22 cellular contexts compared by ENCODE assay signal in genomic region chr5:79617539-79617938, GRCh38.
"Had no signal": no experiment of that assay in that cellular context is flagged by ENCODE, and none has a peak within 500 bp of the region (broad histone marks: within the 10 kb centered on the region; RNA-seq: fewer than 3 reads in every experiment).

No MANE protein-coding gene starts in this region.

- H3K4me3 ChIP-seq: lower lobe of right lung, mucosa of descending colon, neural progenitor cell, thoracic aorta, upper lobe of left lung had no signal

- DNase-seq: activated CD4-positive, alpha-beta memory T cell treated with anti-CD3 and anti-CD28 coated beads, Interleukin-2, amount 10 ng/mL, durations not matched to agents 7 days and 5 days; activated CD4-positive, alpha-beta T cell treated with anti-CD3 and anti-CD28 coated beads, Interleukin-2, amount 10 ng/mL, durations not matched to agents 24 days and 14 days; activated gamma-delta T cell treated with Interleukin-2 at 50 U/mL for 16 hours; activated naive CD8-positive, alpha-beta T cell treated with anti-CD3 and anti-CD28 coated beads, Interleukin-2, amount 10 ng/mL, durations not matched to agents 7 days and 5 days; amygdala; cortex of kidney; foreskin melanocyte; lower lobe of right lung; mesendoderm; mucosa of descending colon; posterior cingulate gyrus; stimulated activated CD4-positive, alpha-beta T cell treated with anti-CD3 and anti-CD28 coated beads, Interleukin-2, amount 100 ng/mL, for 48 hours; stimulated activated naive CD4-positive, alpha-beta T cell; upper lobe of left lung had no signal

- H3K27me3 ChIP-seq: neural progenitor cell, upper lobe of left lung had no signal

- H3K27ac ChIP-seq: lower lobe of right lung, neural progenitor cell, thoracic aorta, upper lobe of left lung, VCaP had no signal

- H3K4me3 Mint-ChIP-seq: activated CD4-positive, alpha-beta memory T cell treated with anti-CD3 and anti-CD28 coated beads, Interleukin-2, amount 10 ng/mL, durations not matched to agents 7 days and 5 days; activated CD4-positive, alpha-beta T cell treated with anti-CD3 and anti-CD28 coated beads, Interleukin-2, amount 10 ng/mL, durations not matched to agents 24 days and 14 days; activated T-helper 1 cell treated with anti-CD3 and anti-CD28 coated beads, Interleukin-12 subunit alpha, Interleukin-12 subunit beta, Interleukin-2, Interleukin-4 antibody, amounts not matched to agents 30 ng/mL and 10 ng/mL and 1 ng/mL, durations not matched to agents 14 hours and 24 hours and 36 hours; neural progenitor cell; T-helper 2 cell treated with Interferon-gamma antibody and Interleukin-4, amounts not matched to agents 5 μg/mL and 100 μg/mL, for 36 hours had no signal

- H3K27ac Mint-ChIP-seq: activated CD4-positive, alpha-beta memory T cell treated with anti-CD3 and anti-CD28 coated beads, Interleukin-2, amount 10 ng/mL, durations not matched to agents 7 days and 5 days; activated CD4-positive, alpha-beta T cell treated with anti-CD3 and anti-CD28 coated beads, Interleukin-2, amount 10 ng/mL, durations not matched to agents 24 days and 14 days; neural progenitor cell; T-helper 2 cell treated with Interferon-gamma antibody and Interleukin-4, amounts not matched to agents 5 μg/mL and 100 μg/mL, for 36 hours had no signal

- H3K27me3 Mint-ChIP-seq: activated CD4-positive, alpha-beta memory T cell treated with anti-CD3 and anti-CD28 coated beads, Interleukin-2, amount 10 ng/mL, durations not matched to agents 7 days and 5 days; activated CD4-positive, alpha-beta T cell treated with anti-CD3 and anti-CD28 coated beads, Interleukin-2, amount 10 ng/mL, durations not matched to agents 24 days and 14 days; activated naive CD8-positive, alpha-beta T cell treated with anti-CD3 and anti-CD28 coated beads, Interleukin-2, amount 10 ng/mL, durations not matched to agents 7 days and 5 days had no signal

- ATAC-seq: activated CD4-positive, CD25-positive, alpha-beta regulatory T cell treated with anti-CD3 and anti-CD28 coated beads, Interleukin-2, amount 50 U/mL, for 24 hours; esophagus mucosa; left lobe of liver; lower lobe of right lung; mucosa of descending colon had no signal
